18 cellular contexts compared by ENCODE assay signal in the genomic region with DNA sequence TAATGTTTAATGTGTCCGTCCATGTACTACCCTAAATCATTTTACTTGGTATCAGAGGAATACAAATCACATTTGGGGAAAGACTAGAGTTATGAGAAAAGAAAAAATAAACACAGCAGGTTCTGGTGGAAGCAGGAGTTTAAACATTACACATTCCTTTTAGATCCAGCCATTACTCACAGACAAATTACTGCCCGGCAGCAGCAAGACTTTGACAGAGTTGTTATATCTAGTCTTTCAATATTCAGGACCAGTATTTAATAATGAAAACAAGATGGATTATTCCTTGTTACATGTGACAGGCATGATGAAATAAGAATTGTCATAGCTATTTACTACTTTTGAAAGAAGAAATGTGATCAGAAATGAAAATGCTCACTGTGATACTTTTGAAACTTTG.
DNase-seq lines count a peak whose midpoint lies in the region; ATAC-seq and TF ChIP-seq lines count a peak whose summit lies in the region.
"Had no signal": no experiment of that assay in that cellular context is flagged by ENCODE, and none has a peak within 500 bp of the region (broad histone marks: within the 10 kb centered on the region; RNA-seq: fewer than 3 reads in every experiment).

No MANE protein-coding gene starts in this region.

- in situ Hi-C loops in IMR-90 (cut with MboI; ENCODE audit: low sequenced_read_pairs): no loop called here
- in situ Hi-C loops in mammary epithelial cell (cut with MboI; ENCODE audit: low sequenced_read_pairs in 2 of 2): loop anchor here in 1 of 2 donors (25.0 kb wide), 1 partner anchor 191 kb away; no protein-coding TSS in a partner anchor

- peaks cover 4% of the 10 kb centered on the region; the same call in 1 of the 2 replicates for H3K4me1 ChIP-seq in IMR-90 (ENCODE audit: control insufficient read depth, insufficient read depth, low read length)
- H3K4me1 ChIP-seq in osteoblast (ENCODE audit: insufficient read depth, low read length): peaks cover 2% of the 10 kb centered on the region
- no peaks in the 10 kb centered on the region for H3K4me1 ChIP-seq in mammary epithelial cell (ENCODE audit: insufficient read depth, low read length)
- no peaks in the 10 kb centered on the region for H3K4me1 ChIP-seq in left lung

- no peak overlapping the region; the same call in 1 of the 2 replicates for H2BK120ac ChIP-seq in IMR-90 (ENCODE audit: low read depth, low read length)

- no peak for TF ChIP-seq POLR2A in IMR-90 (IDR thresholded peaks at IDR 0.05; ENCODE audit: low read depth, low read length)

- ATAC-seq in IMR-90 (ENCODE audit: low read depth): peak; percentile 81
- no peak for ATAC-seq in GM19324 (IDR thresholded peaks at IDR 0.05; ENCODE audit: low FRiP score, unreplicated experiment)
- no peak for ATAC-seq in left lung
- ATAC-seq: GM12878, T-cell had no signal

- no peak overlapping the region for H3K4ac ChIP-seq in IMR-90 (ENCODE audit: low read depth, low read length)

- no CpG with 5 or more reads among the region's 2 CpGs for WGBS in IMR-90 (ENCODE audit: extremely low coverage in 2 of 2, insufficient read length in 1 of 2), 2 experiments
- WGBS in mammary epithelial cell (ENCODE audit: low coverage, missing lambda C conversion rate): 44% methylated on average over 2 of the region's 2 CpGs

- H3K14ac ChIP-seq in IMR-90 (replicated peaks; ENCODE audit: low read depth, low read length): no peak overlapping the region

- peak overlapping the region; percentile 10; the same call in 1 of the 2 replicates for H3K4me2 ChIP-seq in IMR-90 (ENCODE audit: low read depth, low read length)
- no peak overlapping the region for H3K4me2 ChIP-seq in osteoblast (ENCODE audit: insufficient read depth, low read length)
- no peak overlapping the region for H3K4me2 ChIP-seq in mammary epithelial cell (ENCODE audit: insufficient read depth, low read depth, low read length)

- H3K36me3 ChIP-seq in IMR-90 (ENCODE audit: control insufficient read depth, insufficient read depth, low read length) (no peaks in the 10 kb centered on the region), osteoblast (ENCODE audit: insufficient read depth, low read length) (no peaks in the 10 kb centered on the region), mammary epithelial cell (ENCODE audit: insufficient read depth, low read length) (no peaks in the 10 kb centered on the region), left lung (no peaks in the 10 kb centered on the region)

- DNase-seq in EH (ENCODE audit: low read depth): peak; percentile 65
- peak; percentile 38 for DNase-seq in IMR-90
- peak; percentile 8 for DNase-seq in epithelial cell of esophagus (ENCODE audit: low read depth)
- no peak for DNase-seq in osteoblast (ENCODE audit: insufficient read length, low spot score, missing footprints)
- DNase-seq in mammary epithelial cell: no peak
- no peak for DNase-seq in left lung
- no peak for DNase-seq in T1000 (lab: John Stamatoyannopoulos, UW)
- DNase-seq: H9, Kasumi-1, NCI-H1417, NCI-H1694 treated with DMSO at 0.1 percent for 48 hours, NCI-H2227 treated with DMSO at 0.1 percent for 48 hours, NCI-H510A, SHP77 treated with DMSO at 0.1 percent for 48 hours, T-cell had no signal

- TF ChIP-seq CTCF in IMR-90 (conservative IDR thresholded peaks at IDR 0.05; ENCODE audit: low read depth, low read length) (no peak), epithelial cell of esophagus (IDR thresholded peaks at IDR 0.05; ENCODE audit: insufficient read depth, low read depth, low read length, missing control alignments) (no peak), osteoblast (IDR thresholded peaks at IDR 0.05; ENCODE audit: extremely low read depth, low read depth, low read length) (no peak), mammary epithelial cell (conservative IDR thresholded peaks at IDR 0.05 in 1 of 2, IDR thresholded peaks at IDR 0.05 in 1 of 2; ENCODE audit: extremely low read depth in 1 of 2, insufficient read depth in 1 of 2, low read depth in 1 of 2, low read length in 2 of 2) (no peak), left lung (IDR thresholded peaks at IDR 0.05) (no peak)

- H3K9ac ChIP-seq in IMR-90 (ENCODE audit: low read depth, low read length): no peak overlapping the region
- no peak overlapping the region for H3K9ac ChIP-seq in mammary epithelial cell (ENCODE audit: insufficient read depth, low read length)

- H3K9me3 ChIP-seq in IMR-90 (ENCODE audit: control insufficient read depth, insufficient read depth, low read length) (no peaks in the 10 kb centered on the region), osteoblast (ENCODE audit: low read depth, low read length) (no peaks in the 10 kb centered on the region), mammary epithelial cell (replicated peaks; ENCODE audit: insufficient read depth, low read length) (no peaks in the 10 kb centered on the region), left lung (no peaks in the 10 kb centered on the region)

- no peak overlapping the region for H3K18ac ChIP-seq in IMR-90 (ENCODE audit: low read depth, low read length)

- H3K27me3 ChIP-seq in IMR-90 (ENCODE audit: control insufficient read depth, insufficient read depth, low read length) (no peaks in the 10 kb centered on the region), osteoblast (ENCODE audit: insufficient read depth, low read length) (no peaks in the 10 kb centered on the region), mammary epithelial cell (ENCODE audit: insufficient read depth, low read length) (peaks cover 2% of the 10 kb centered on the region), left lung (no peaks in the 10 kb centered on the region)

- H4K20me1 ChIP-seq in IMR-90 (ENCODE audit: insufficient read depth, low read length) (no peaks in the 10 kb centered on the region), osteoblast (ENCODE audit: insufficient read depth, low read length) (no peaks in the 10 kb centered on the region), mammary epithelial cell (ENCODE audit: insufficient read depth, low read length) (no peaks in the 10 kb centered on the region)

- no peak overlapping the region for H3K23ac ChIP-seq in IMR-90 (ENCODE audit: low read depth, low read length)

- H3K27ac ChIP-seq in IMR-90 (ENCODE audit: insufficient read depth, low read length) (no peak overlapping the region), osteoblast (ENCODE audit: low read depth, low read length) (no peak overlapping the region), mammary epithelial cell (ENCODE audit: insufficient read depth, low read depth, low read length) (no peak overlapping the region), left lung (no peak overlapping the region)
- H3K27ac ChIP-seq: RWPE1 had no signal

- 0 out of 2 replicates have a peak, but pooled peaks cover 2% of the 10 kb centered on the region for H3K9me1 ChIP-seq in IMR-90 (ENCODE audit: insufficient read depth, low read length)

- dilution Hi-C loops in IMR-90 (cut with HindIII; ENCODE audit: low sequenced_read_pairs, unreplicated experiment): no loop called here
- dilution Hi-C loops in mammary epithelial cell (cut with HindIII; ENCODE audit: low sequenced_read_pairs): no loop called here

- H3K79me2 ChIP-seq in osteoblast (ENCODE audit: insufficient read depth, low read length) (no peaks in the 10 kb centered on the region), mammary epithelial cell (ENCODE audit: insufficient read depth, low read length) (no peaks in the 10 kb centered on the region)

- H2BK5ac ChIP-seq in IMR-90 (ENCODE audit: low read depth, low read length, poor library complexity, severe bottlenecking): peak overlapping the region; percentile 86

- H2AK5ac ChIP-seq in IMR-90 (ENCODE audit: low read depth, low read length): no peak overlapping the region

- CTCF ChIA-PET in IMR-90 (lab: Yijun Ruan, JAX) (interaction anchor here (1.0 kb wide), 1 partner anchor 45 kb away, joined by 5 read pairs; no protein-coding TSS in a partner anchor), mammary epithelial cell (lab: Charles Lee; ENCODE audit: low non-redundant PET) (no interaction called here)

- no peak overlapping the region for H2AK9ac ChIP-seq in IMR-90 (replicated peaks; ENCODE audit: low read depth, low read length, poor library complexity)

- H3K79me1 ChIP-seq in IMR-90 (ENCODE audit: low read depth in 1 of 2, low read length in 2 of 2): no peaks in the 10 kb centered on the region

- H2BK15ac ChIP-seq in IMR-90 (ENCODE audit: low read depth, low read length): no peak overlapping the region

- no peak overlapping the region for H2BK20ac ChIP-seq in IMR-90 (ENCODE audit: low read depth, low read length)

- TF ChIP-seq RAD21 in IMR-90 (IDR thresholded peaks at IDR 0.05; ENCODE audit: low read length): no peak

- POLR2A ChIA-PET in IMR-90 (lab: Charles Lee; ENCODE audit: unreplicated experiment): no interaction called here

- no peak overlapping the region for H4K91ac ChIP-seq in IMR-90 (ENCODE audit: insufficient read depth, low read depth, low read length)

- H3K4me3 ChIP-seq in IMR-90 (ENCODE audit: insufficient read depth, low read depth, low read length) (no peak overlapping the region), epithelial cell of esophagus (ENCODE audit: low read length) (no peak overlapping the region), osteoblast (ENCODE audit: insufficient read depth, low read length) (no peak overlapping the region), mammary epithelial cell (replicated peaks in 1 of 3; ENCODE audit: insufficient read depth in 1 of 3, low read depth in 2 of 3, low read length in 3 of 3) (no peak overlapping the region), left lung (no peak overlapping the region)
- H3K4me3 ChIP-seq: GM12878 had no signal

- no peak overlapping the region for H4K5ac ChIP-seq in IMR-90 (ENCODE audit: low read depth, low read length)

- H3K56ac ChIP-seq in IMR-90 (ENCODE audit: extremely low read depth, insufficient read depth, low read length): no peak overlapping the region

- BruUV-seq in IMR-90 (replicated peaks; lab: Mats Ljungman, UMichigan) (no TSS peak), mammary epithelial cell (replicated peaks; lab: Mats Ljungman, UMichigan) (no TSS peak)

- H2AFZ ChIP-seq in IMR-90 (replicated peaks; ENCODE audit: low read length, poor library complexity): no peak overlapping the region
- H2AFZ ChIP-seq in osteoblast (ENCODE audit: low read length): peak overlapping the region; percentile 43
- H2AFZ ChIP-seq in mammary epithelial cell (ENCODE audit: low read depth, low read length): no peak overlapping the region

- H4K8ac ChIP-seq in IMR-90 (ENCODE audit: low read depth in 2 of 2, low read length in 2 of 2): peak overlapping the region in 1 of 2 experiments; percentile 84; a peak in 1 of 4 replicates

- intact Hi-C loops in IMR-90 (cut with micrococcal nuclease): no loop called here
- intact Hi-C loops in mammary epithelial cell (cut with micrococcal nuclease): no loop called here
- intact Hi-C loops in left lung (cut with DNase I): no loop called here

TF ChIP-seq in IMR-90, 13 proteins besides CTCF, POLR2A, EP300 and RAD21 (continues in another document):
- TF ChIP-seq MXI1 (IDR thresholded peaks at IDR 0.05; ENCODE audit: borderline replicate concordance, low read depth, low read length) (no peak), NFE2L2 (IDR thresholded peaks at IDR 0.05; ENCODE audit: low read depth, low read length) (no peak), CEBPB (IDR thresholded peaks at IDR 0.05; ENCODE audit: low read depth, low read length) (no peak), MAFK (IDR thresholded peaks at IDR 0.05; ENCODE audit: low read depth, low read length) (no peak)

Comparison
In these comparisons a context has a peak if more than half of its experiments do, and no peak if none do; other contexts are left out.
1. DNase-seq: peak in EH (single experiment), IMR-90 (single experiment) and epithelial cell of esophagus (single experiment); none in osteoblast (single experiment), mammary epithelial cell (single experiment), left lung (0 of 2) and T1000 (single experiment).